ENCODE assay signal across 12 cellular contexts in genomic region chr7:98119257-98119918, GRCh38. TPM values are rescaled to one million over a fixed set of nuclear protein-coding genes. Genes with fewer than 3 reads are reported as not detected.
DNase-seq lines count a peak whose midpoint lies in the region; ATAC-seq and TF ChIP-seq lines count a peak whose summit lies in the region.
"Had no signal": no experiment of that assay in that cellular context is flagged by ENCODE, and none has a peak within 500 bp of the region (broad histone marks: within the 10 kb centered on the region; RNA-seq: fewer than 3 reads in every experiment).

No MANE protein-coding gene starts in this region.

- TF ChIP-seq CTCF in fibroblast of lung (conservative IDR thresholded peaks at IDR 0.05 in 1 of 2, IDR thresholded peaks at IDR 0.05 in 1 of 2; ENCODE audit: low read depth in 1 of 2, low read length in 2 of 2): no peak
- no peak for TF ChIP-seq CTCF in progenitor cell of endocrine pancreas (IDR thresholded peaks at IDR 0.05; ENCODE audit: unreplicated experiment)

- H4K20me1 ChIP-seq in fibroblast of lung (ENCODE audit: control insufficient read depth, extremely low read depth, insufficient read depth, low read length): no peaks in the 10 kb centered on the region

- peak; percentile 24 for DNase-seq in GM04504 (ENCODE audit: low read depth)
- peak; percentile 76 for DNase-seq in NCI-H526 treated with DMSO at 0.1 percent for 48 hours (lab: John Stamatoyannopoulos, UW)
- peak; percentile 50 to 85 for DNase-seq in fibroblast of lung (ENCODE audit: low read depth in 2 of 2)
- DNase-seq in progenitor cell of endocrine pancreas (ENCODE audit: low spot score, unreplicated experiment): no peak
- DNase-seq in medulla oblongata (ENCODE audit: extremely low spot score): no peak
- no peak for DNase-seq in COLO829 (ENCODE audit: low spot score)
- no peak for DNase-seq in activated naive CD8-positive, alpha-beta T cell treated with anti-CD3 and anti-CD28 coated beads, Interleukin-2, amount 50 U/mL, for 24 hours
- DNase-seq in NCI-H1930 (lab: John Stamatoyannopoulos, UW): no peak
- DNase-seq: activated CD4-positive, CD25-positive, alpha-beta regulatory T cell treated with anti-CD3 and anti-CD28 coated beads, Interleukin-2, amount 50 U/mL, for 72 hours; NCI-H82; spleen had no signal

- H3K4me1 ChIP-seq in fibroblast of lung (ENCODE audit: control insufficient read depth, extremely low read depth, insufficient read depth, low read length): peaks cover 7% of the 10 kb centered on the region

- peaks cover 28% of the 10 kb centered on the region for H3K4me1 Mint-ChIP-seq in progenitor cell of endocrine pancreas (ENCODE audit: low read depth)
- H3K4me1 Mint-ChIP-seq in activated naive CD8-positive, alpha-beta T cell treated with anti-CD3 and anti-CD28 coated beads, Interleukin-2, amount 50 U/mL, for 24 hours: peaks cover 6% of the 10 kb centered on the region

- no peaks in the 10 kb centered on the region for H3K27me3 ChIP-seq in fibroblast of lung (ENCODE audit: control insufficient read depth, insufficient read depth, low read length)

- H3K27me3 Mint-ChIP-seq in progenitor cell of endocrine pancreas: no peaks in the 10 kb centered on the region
- no peaks in the 10 kb centered on the region for H3K27me3 Mint-ChIP-seq in activated naive CD8-positive, alpha-beta T cell treated with anti-CD3 and anti-CD28 coated beads, Interleukin-2, amount 50 U/mL, for 24 hours
- H3K27me3 Mint-ChIP-seq: central memory CD8-positive, alpha-beta T cell had no signal

- H3K27ac Mint-ChIP-seq in progenitor cell of endocrine pancreas: peak overlapping the region; percentile 97
- H3K27ac Mint-ChIP-seq in activated naive CD8-positive, alpha-beta T cell treated with anti-CD3 and anti-CD28 coated beads, Interleukin-2, amount 50 U/mL, for 24 hours: no peak overlapping the region

- H3K9ac ChIP-seq in fibroblast of lung (ENCODE audit: insufficient read depth, low read length): no peak overlapping the region

- no peak overlapping the region for H3K4me3 ChIP-seq in fibroblast of lung (replicated peaks in 1 of 4; ENCODE audit: control extremely low read depth in 1 of 4, insufficient read depth in 1 of 4, low read depth in 3 of 4, low read length in 4 of 4)
- H3K4me3 ChIP-seq: spleen had no signal

- H3K4me3 Mint-ChIP-seq in progenitor cell of endocrine pancreas (ENCODE audit: low read depth): no peak overlapping the region
- no peak overlapping the region for H3K4me3 Mint-ChIP-seq in activated naive CD8-positive, alpha-beta T cell treated with anti-CD3 and anti-CD28 coated beads, Interleukin-2, amount 50 U/mL, for 24 hours
- H3K4me3 Mint-ChIP-seq: central memory CD8-positive, alpha-beta T cell had no signal

- no peaks in the 10 kb centered on the region for H3K36me3 Mint-ChIP-seq in progenitor cell of endocrine pancreas (ENCODE audit: insufficient read depth)
- H3K36me3 Mint-ChIP-seq in activated naive CD8-positive, alpha-beta T cell treated with anti-CD3 and anti-CD28 coated beads, Interleukin-2, amount 50 U/mL, for 24 hours (ENCODE audit: low read depth): peaks cover 12% of the 10 kb centered on the region

- no peaks in the 10 kb centered on the region for H3K9me3 Mint-ChIP-seq in progenitor cell of endocrine pancreas (ENCODE audit: low read depth)
- H3K9me3 Mint-ChIP-seq in activated naive CD8-positive, alpha-beta T cell treated with anti-CD3 and anti-CD28 coated beads, Interleukin-2, amount 50 U/mL, for 24 hours: no peaks in the 10 kb centered on the region
- H3K9me3 Mint-ChIP-seq: central memory CD8-positive, alpha-beta T cell had no signal

- peak overlapping the region; percentile 26 for H3K4me2 ChIP-seq in fibroblast of lung (ENCODE audit: extremely low read depth, insufficient read depth, low read length)

- no peaks in the 10 kb centered on the region for H3K36me3 ChIP-seq in fibroblast of lung (ENCODE audit: control insufficient read depth, insufficient read depth, low read length)

- no peak for ATAC-seq in activated naive CD8-positive, alpha-beta T cell treated with anti-CD3 and anti-CD28 coated beads, Interleukin-2, amount 50 U/mL, for 24 hours

- H3K79me2 ChIP-seq in fibroblast of lung (ENCODE audit: control insufficient read depth, insufficient read depth, low read length): peaks cover 1% of the 10 kb centered on the region

- H3K27ac ChIP-seq in fibroblast of lung (ENCODE audit: insufficient read depth, low read length): no peak overlapping the region
- H3K27ac ChIP-seq: spleen had no signal

- H2AFZ ChIP-seq in fibroblast of lung (ENCODE audit: low read length): no peak overlapping the region

- H3K9me3 ChIP-seq in fibroblast of lung (ENCODE audit: control insufficient read depth, insufficient read depth, low read depth, low read length): no peaks in the 10 kb centered on the region
- H3K9me3 ChIP-seq: spleen had no signal

RNA-seq across cellular contexts. Expression of gene LMTK2, which starts 12.7 kb away (rescaled TPM):
- total RNA-seq in fibroblast of lung (6.9 TPM in 2 replicates), progenitor cell of endocrine pancreas (31.0 and 32.3 TPM in 2 replicates)
- 5.2 and 5.7 TPM in 2 replicates for polyA plus RNA-seq in fibroblast of lung
- 3.3 and 3.7 TPM in 2 replicates for polyA plus RNA-seq in fibroblast of lung (2012)
- 11.0 and 11.9 TPM in 2 replicates for polyA minus RNA-seq in fibroblast of lung (ENCODE audit: low replicate concordance)

Comparison
In these comparisons a context has a peak if more than half of its experiments do, and no peak if none do; other contexts are left out.
1. DNase-seq: peak in GM04504 (single experiment), NCI-H526 treated with DMSO at 0.1 percent for 48 hours (single experiment) and fibroblast of lung (2 of 2); none in progenitor cell of endocrine pancreas (single experiment), medulla oblongata (single experiment), COLO829 (single experiment), activated naive CD8-positive, alpha-beta T cell treated with anti-CD3 and anti-CD28 coated beads, Interleukin-2, amount 50 U/mL, for 24 hours (single experiment) and NCI-H1930 (0 of 2).